Comparison of ENCODE assay signal across 17 cellular contexts in genomic region chr7:132430041-132430440, GRCh38.
DNase-seq lines count a peak whose midpoint lies in the region; ATAC-seq and TF ChIP-seq lines count a peak whose summit lies in the region.
"Had no signal": no experiment of that assay in that cellular context is flagged by ENCODE, and none has a peak within 500 bp of the region (broad histone marks: within the 10 kb centered on the region; RNA-seq: fewer than 3 reads in every experiment).

No MANE protein-coding gene starts in this region.

- H3K4me1 Mint-ChIP-seq in activated naive CD4-positive, alpha-beta T cell treated with anti-CD3 and anti-CD28 coated beads, Interleukin-2, amount 10 ng/mL, durations not matched to agents 7 days and 5 days: peaks cover 99% of the 10 kb centered on the region
- H3K4me1 Mint-ChIP-seq: activated B cell treated with CpG ODN at 0.5 μM for 24 hours had no signal

- no peaks in the 10 kb centered on the region for H3K9me3 ChIP-seq in PC-3 (ENCODE audit: low read length)
- H3K9me3 ChIP-seq in adipocyte (ENCODE audit: control insufficient read depth, low read length): no peaks in the 10 kb centered on the region
- H3K9me3 ChIP-seq in smooth muscle cell (replicated peaks; ENCODE audit: low read depth): no peaks in the 10 kb centered on the region
- H3K9me3 ChIP-seq: suprapubic skin had no signal

- no peak for TF ChIP-seq POLR2A in lower leg skin (IDR thresholded peaks at IDR 0.05)

- CTCF ChIA-PET in activated naive CD4-positive, alpha-beta T cell treated with anti-CD3 and anti-CD28 coated beads, Interleukin-2, amount 10 ng/mL, durations not matched to agents 7 days and 5 days (lab: Charles Lee): interaction anchor here (1.1 to 1.7 kb wide), 4 partner anchors 10 to 34 kb away, joined by 3 to 8 read pairs (median 4); no protein-coding TSS in a partner anchor
- CTCF ChIA-PET in PC-3 (lab: Charles Lee): interaction anchor here (0.6 kb wide), 1 partner anchor 109 kb away, joined by 3 read pairs; no protein-coding TSS in a partner anchor

- H3K9me2 ChIP-seq in PC-3 (replicated peaks; ENCODE audit: low read length): no peaks in the 10 kb centered on the region

- WGBS in smooth muscle cell (ENCODE audit: low lambda C conversion rate): 94% methylated on average over 3 of the region's 3 CpGs
- WGBS in lower leg skin, 2 donors: 77 to 81% methylated on average over 3 of the region's 3 CpGs

- intact Hi-C loops in PC-3 (cut with micrococcal nuclease) (loop anchor here (5.0 kb wide), 1 partner anchor 38 kb away; no protein-coding TSS in a partner anchor), lower leg skin (cut with DNase I; ENCODE audit: low total_unique reads) (no loop called here)

- POLR2A ChIA-PET in PC-3 (lab: Charles Lee; ENCODE audit: unreplicated experiment): interaction anchor here (0.6 kb wide), 1 partner anchor 86 kb away, joined by 4 read pairs; no protein-coding TSS in a partner anchor

- no peak overlapping the region for H3K4me3 ChIP-seq in PC-3 (ENCODE audit: low read length)
- H3K4me3 ChIP-seq in adipocyte (ENCODE audit: low read length): no peak overlapping the region
- no peak overlapping the region for H3K4me3 ChIP-seq in smooth muscle cell
- H3K4me3 ChIP-seq in lower leg skin (ENCODE audit: low read depth, poor library complexity, severe bottlenecking): no peak overlapping the region
- H3K4me3 ChIP-seq: neural progenitor cell, SK-N-MC, suprapubic skin had no signal

- H3K4me1 ChIP-seq in PC-3 (ENCODE audit: insufficient read depth, low read length) (peaks cover 28% of the 10 kb centered on the region), adipocyte (ENCODE audit: control insufficient read depth, insufficient read depth, low read length) (peaks cover 73% of the 10 kb centered on the region), smooth muscle cell (ENCODE audit: low read depth) (no peaks in the 10 kb centered on the region)
- H3K4me1 ChIP-seq: suprapubic skin had no signal

- H3F3A ChIP-seq in PC-3 (ENCODE audit: low read length, unreplicated experiment) (peaks cover 4% of the 10 kb centered on the region), smooth muscle cell (ENCODE audit: low read depth) (peaks cover 6% of the 10 kb centered on the region)

- peak overlapping the region; percentile 87 for H3K27ac Mint-ChIP-seq in activated naive CD4-positive, alpha-beta T cell treated with anti-CD3 and anti-CD28 coated beads, Interleukin-2, amount 10 ng/mL, durations not matched to agents 7 days and 5 days
- H3K27ac Mint-ChIP-seq: activated B cell treated with CpG ODN at 0.5 μM for 24 hours, neural progenitor cell had no signal

- peak overlapping the region; percentile 10; the same call in 1 of the 2 replicates for H3K9ac ChIP-seq in PC-3 (ENCODE audit: low read length)
- peak overlapping the region; percentile 52 for H3K9ac ChIP-seq in adipocyte (ENCODE audit: low read length)
- H3K9ac ChIP-seq in smooth muscle cell (ENCODE audit: low read depth): no peak overlapping the region
- H3K9ac ChIP-seq: neural progenitor cell had no signal

- H3K4me2 ChIP-seq in PC-3 (ENCODE audit: low read length): peak overlapping the region; percentile 68
- peak overlapping the region; percentile 59 for H3K4me2 ChIP-seq in smooth muscle cell
- H3K4me2 ChIP-seq: neural progenitor cell had no signal

- peaks cover 7% of the 10 kb centered on the region for H3K27me3 Mint-ChIP-seq in activated naive CD4-positive, alpha-beta T cell treated with anti-CD3 and anti-CD28 coated beads, Interleukin-2, amount 10 ng/mL, durations not matched to agents 7 days and 5 days
- H3K27me3 Mint-ChIP-seq: activated B cell treated with CpG ODN at 0.5 μM for 24 hours had no signal

- H3K36me3 Mint-ChIP-seq in activated naive CD4-positive, alpha-beta T cell treated with anti-CD3 and anti-CD28 coated beads, Interleukin-2, amount 10 ng/mL, durations not matched to agents 7 days and 5 days: peaks cover 31% of the 10 kb centered on the region
- H3K36me3 Mint-ChIP-seq: neural progenitor cell had no signal

- peaks cover 11% of the 10 kb centered on the region for H3K9me3 Mint-ChIP-seq in activated naive CD4-positive, alpha-beta T cell treated with anti-CD3 and anti-CD28 coated beads, Interleukin-2, amount 10 ng/mL, durations not matched to agents 7 days and 5 days
- H3K9me3 Mint-ChIP-seq: activated B cell treated with CpG ODN at 0.5 μM for 24 hours, neural progenitor cell had no signal

- H3K27ac ChIP-seq in PC-3 (ENCODE audit: low read length) (peak overlapping the region; percentile 97), smooth muscle cell (ENCODE audit: low read depth) (peak overlapping the region; percentile 64)
- H3K27ac ChIP-seq: epithelial cell of prostate, neural progenitor cell, SK-N-MC, suprapubic skin had no signal

- no peaks in the 10 kb centered on the region for H3K27me3 ChIP-seq in PC-3 (ENCODE audit: low read length)
- no peaks in the 10 kb centered on the region for H3K27me3 ChIP-seq in adipocyte (replicated peaks; ENCODE audit: control insufficient read depth, insufficient read depth, low read length)
- no peaks in the 10 kb centered on the region for H3K27me3 ChIP-seq in smooth muscle cell (ENCODE audit: low read depth)
- H3K27me3 ChIP-seq: neural progenitor cell had no signal

- no peak for DNase-seq in activated naive CD4-positive, alpha-beta T cell treated with anti-CD3 and anti-CD28 coated beads, Interleukin-2, amount 10 ng/mL, durations not matched to agents 7 days and 5 days
- no peak for DNase-seq in activated naive CD4-positive, alpha-beta T cell treated with anti-CD3 and anti-CD28 coated beads, Interleukin-2, amount 50 U/mL, for 16 hours
- DNase-seq in PC-3: no peak
- DNase-seq in adipocyte (ENCODE audit: low read depth): no peak
- DNase-seq in smooth muscle cell (lab: John Stamatoyannopoulos, UW; ENCODE audit: unreplicated experiment): no peak
- no peak for DNase-seq in cortex of kidney (lab: John Stamatoyannopoulos, UW)
- DNase-seq in AG08395 (ENCODE audit: low spot score): no peak
- no peak for DNase-seq in lower leg skin (ENCODE audit: low spot score in 2 of 2)
- DNase-seq: activated B cell treated with CpG ODN at 0.5 μM for 24 hours, activated T-cell treated with anti-CD3 and anti-CD28 coated beads for 4 hours, amygdala, DMS153, H7 had no signal

- no peak overlapping the region for H3K4me3 Mint-ChIP-seq in activated naive CD4-positive, alpha-beta T cell treated with anti-CD3 and anti-CD28 coated beads, Interleukin-2, amount 10 ng/mL, durations not matched to agents 7 days and 5 days
- H3K4me3 Mint-ChIP-seq: activated B cell treated with CpG ODN at 0.5 μM for 24 hours, neural progenitor cell had no signal

- no peaks in the 10 kb centered on the region for H3K36me3 ChIP-seq in PC-3 (ENCODE audit: low read depth, low read length)
- H3K36me3 ChIP-seq in adipocyte (ENCODE audit: control insufficient read depth, insufficient read depth, low read length, severe bottlenecking): no peaks in the 10 kb centered on the region
- no peaks in the 10 kb centered on the region for H3K36me3 ChIP-seq in smooth muscle cell (ENCODE audit: low read depth)
- H3K36me3 ChIP-seq: neural progenitor cell, suprapubic skin had no signal

- H3K79me2 ChIP-seq in PC-3 (ENCODE audit: low read length) (no peaks in the 10 kb centered on the region), smooth muscle cell (ENCODE audit: low read depth) (no peaks in the 10 kb centered on the region)

- H4K20me1 ChIP-seq in PC-3 (ENCODE audit: low read length) (no peaks in the 10 kb centered on the region), smooth muscle cell (ENCODE audit: low read depth) (no peaks in the 10 kb centered on the region)

- ATAC-seq in PC-3: no peak

- TF ChIP-seq CTCF in PC-3 (conservative IDR thresholded peaks at IDR 0.05; ENCODE audit: low read depth, low read length) (no peak), smooth muscle cell (IDR thresholded peaks at IDR 0.05; ENCODE audit: borderline replicate concordance, insufficient read depth, poor library complexity, severe bottlenecking) (no peak), lower leg skin (IDR thresholded peaks at IDR 0.05) (no peak)

- H2AFZ ChIP-seq in PC-3 (ENCODE audit: low read length) (no peak overlapping the region), smooth muscle cell (ENCODE audit: low read depth) (no peak overlapping the region)
- H2AFZ ChIP-seq: neural progenitor cell had no signal

- BruUV-seq in PC-3 (replicated peaks; lab: Mats Ljungman, UMichigan): no TSS peak
